19 cellular contexts compared by ENCODE assay signal in genomic region chr2:232416521-232417470, GRCh38. TPM values are rescaled to one million over a fixed set of nuclear protein-coding genes. Genes with fewer than 3 reads are reported as not detected.
"Had no signal": no experiment of that assay in that cellular context is flagged by ENCODE, and none has a peak within 500 bp of the region (broad histone marks: within the 10 kb centered on the region; RNA-seq: fewer than 3 reads in every experiment).

No MANE protein-coding gene starts in this region.

- H3K27ac ChIP-seq: ascending aorta, coronary artery, skin epidermis, tibial nerve, uterus had no signal

- DNase-seq: activated CD4-positive, alpha-beta T cell treated with anti-CD3 and anti-CD28 coated beads, Interleukin-2, amount 10 ng/mL, durations not matched to agents 24 days and 14 days; activated CD8-positive, alpha-beta T cell treated with anti-CD3 and anti-CD28 coated beads, Interleukin-2, amount 10 ng/mL, durations not matched to agents 7 days and 5 days; activated naive CD4-positive, alpha-beta T cell treated with anti-CD3 and anti-CD28 coated beads, Interleukin-2, amount 50 U/mL, for 16 hours; activated T-cell treated with anti-CD3 and anti-CD28 coated beads, Interleukin-2, amount 50 U/mL, for 24 hours; immature natural killer cell; nucleus accumbens; retina; T-helper 1 cell; uterus had no signal

- H3K4me3 ChIP-seq: ascending aorta, coronary artery, skin epidermis, tibial nerve, uterus had no signal

- H3K36me3 ChIP-seq: ascending aorta, tibial nerve, uterus had no signal

- H3K9me3 ChIP-seq: ascending aorta, uterus had no signal

- FAIRE-seq: endometrium, frontal cortex had no signal

- ATAC-seq: activated CD8-positive, alpha-beta T cell treated with anti-CD3 and anti-CD28 coated beads, Interleukin-2, amount 10 ng/mL, durations not matched to agents 7 days and 5 days had no signal

RNA-seq across cellular contexts. Expression of gene ALPG, which starts 10.2 kb away (rescaled TPM):
- total RNA-seq: activated CD4-positive, alpha-beta T cell treated with anti-CD3 and anti-CD28 coated beads, Interleukin-2, amount 10 ng/mL, durations not matched to agents 24 days and 14 days; activated CD8-positive, alpha-beta T cell treated with anti-CD3 and anti-CD28 coated beads, Interleukin-2, amount 10 ng/mL, durations not matched to agents 7 days and 5 days; activated T-helper 2 cell treated with anti-CD3 and anti-CD28 coated beads, Interferon-gamma antibody, Interleukin-2, Interleukin-4, amounts not matched to agents 10 μg/mL and 5 μg/mL and 100 μg/mL, durations not matched to agents 14 hours and 24 hours and 36 hours; ascending aorta; frontal cortex; lower leg skin; mesothelial cell of epicardium; tibial nerve; uterus had no signal
- polyA plus RNA-seq: esophagus, immature natural killer cell had no signal

RNA-seq across cellular contexts. Expression of gene ALPP, which starts 38.2 kb away (rescaled TPM):
- total RNA-seq: activated CD4-positive, alpha-beta T cell treated with anti-CD3 and anti-CD28 coated beads, Interleukin-2, amount 10 ng/mL, durations not matched to agents 24 days and 14 days; activated CD8-positive, alpha-beta T cell treated with anti-CD3 and anti-CD28 coated beads, Interleukin-2, amount 10 ng/mL, durations not matched to agents 7 days and 5 days; activated T-helper 2 cell treated with anti-CD3 and anti-CD28 coated beads, Interferon-gamma antibody, Interleukin-2, Interleukin-4, amounts not matched to agents 10 μg/mL and 5 μg/mL and 100 μg/mL, durations not matched to agents 14 hours and 24 hours and 36 hours; ascending aorta; frontal cortex; lower leg skin; mesothelial cell of epicardium; tibial nerve had no signal
- polyA plus RNA-seq: esophagus, immature natural killer cell had no signal

RNA-seq across cellular contexts. Expression of gene ALPI, which starts 39.2 kb away (rescaled TPM):
- total RNA-seq: activated CD4-positive, alpha-beta T cell treated with anti-CD3 and anti-CD28 coated beads, Interleukin-2, amount 10 ng/mL, durations not matched to agents 24 days and 14 days; activated CD8-positive, alpha-beta T cell treated with anti-CD3 and anti-CD28 coated beads, Interleukin-2, amount 10 ng/mL, durations not matched to agents 7 days and 5 days; activated T-helper 2 cell treated with anti-CD3 and anti-CD28 coated beads, Interferon-gamma antibody, Interleukin-2, Interleukin-4, amounts not matched to agents 10 μg/mL and 5 μg/mL and 100 μg/mL, durations not matched to agents 14 hours and 24 hours and 36 hours; ascending aorta; frontal cortex; lower leg skin; mesothelial cell of epicardium; tibial nerve; uterus had no signal
- polyA plus RNA-seq: esophagus, immature natural killer cell had no signal
